In the genomic region with DNA sequence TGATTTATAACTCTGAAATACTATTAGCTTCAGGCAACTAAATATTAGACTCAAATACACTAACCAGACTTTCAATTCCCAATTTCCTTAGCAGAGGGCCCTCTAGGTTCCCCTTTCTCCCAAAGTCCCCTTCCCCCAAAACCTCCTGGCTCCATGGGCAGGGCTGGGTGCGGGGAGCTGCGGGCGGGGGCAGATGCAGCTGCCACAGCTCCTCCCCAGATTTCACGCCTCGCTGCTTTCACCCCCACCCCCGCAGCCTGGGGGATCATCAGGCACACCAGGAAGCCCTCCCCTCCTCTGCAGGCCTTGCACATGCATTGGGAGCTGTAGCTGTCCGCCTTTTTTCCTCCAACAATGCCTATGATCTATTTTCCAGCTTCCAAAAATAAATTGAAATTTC, we compare ENCODE assay signal across 14 cellular contexts.
"Had no signal": no experiment of that assay in that cellular context is flagged by ENCODE, and none has a peak within 500 bp of the region (broad histone marks: within the 10 kb centered on the region; RNA-seq: fewer than 3 reads in every experiment).

No MANE protein-coding gene starts in this region.

- H3K27ac Mint-ChIP-seq: activated naive CD4-positive, alpha-beta T cell treated with anti-CD3 and anti-CD28 coated beads for 36 hours; activated T-helper 2 cell treated with anti-CD3 and anti-CD28 coated beads, Interferon-gamma antibody, Interleukin-2, Interleukin-4, amounts not matched to agents 10 μg/mL and 5 μg/mL and 100 μg/mL, durations not matched to agents 14 hours and 24 hours and 36 hours; memory B cell had no signal

- H3K4me3 Mint-ChIP-seq: activated naive CD4-positive, alpha-beta T cell treated with anti-CD3 and anti-CD28 coated beads for 36 hours; memory B cell had no signal

- FAIRE-seq: astrocyte, keratinocyte had no signal

- H3K27me3 Mint-ChIP-seq: memory B cell had no signal

- H3K4me1 Mint-ChIP-seq: memory B cell had no signal

- H3K4me3 ChIP-seq: gastroesophageal sphincter, ovary, sigmoid colon, spleen, stomach had no signal

- H3K27me3 ChIP-seq: ovary, sigmoid colon, testis had no signal

- H3K9me3 Mint-ChIP-seq: activated naive CD4-positive, alpha-beta T cell treated with anti-CD3 and anti-CD28 coated beads for 36 hours; activated T-helper 2 cell treated with anti-CD3 and anti-CD28 coated beads, Interferon-gamma antibody, Interleukin-2, Interleukin-4, amounts not matched to agents 10 μg/mL and 5 μg/mL and 100 μg/mL, durations not matched to agents 14 hours and 24 hours and 36 hours had no signal

- H3K4me1 ChIP-seq: gastroesophageal sphincter, sigmoid colon, spleen, stomach, testis had no signal

- DNase-seq: activated CD4-positive, alpha-beta T cell treated with anti-CD3 and anti-CD28 coated beads for 1 hour; activated CD4-positive, alpha-beta T cell treated with anti-CD3 and anti-CD28 coated beads, Interleukin-2, amount 50 U/mL, for 48 hours; activated naive CD4-positive, alpha-beta T cell treated with anti-CD3 and anti-CD28 coated beads for 36 hours; left ventricle myocardium superior; ovary; sigmoid colon; spleen; stomach; testis had no signal

- ATAC-seq: gastroesophageal sphincter, left ventricle myocardium superior had no signal

- H3K9me3 ChIP-seq: gastroesophageal sphincter, ovary, sigmoid colon, spleen, stomach, testis had no signal

- H3K36me3 ChIP-seq: gastroesophageal sphincter, ovary, sigmoid colon, spleen, stomach had no signal

- H3K27ac ChIP-seq: gastroesophageal sphincter, ovary, sigmoid colon, spleen, stomach, testis had no signal

- H3K36me3 Mint-ChIP-seq: memory B cell had no signal
